1 cellular context compared by ENCODE assay signal in the genomic region with DNA sequence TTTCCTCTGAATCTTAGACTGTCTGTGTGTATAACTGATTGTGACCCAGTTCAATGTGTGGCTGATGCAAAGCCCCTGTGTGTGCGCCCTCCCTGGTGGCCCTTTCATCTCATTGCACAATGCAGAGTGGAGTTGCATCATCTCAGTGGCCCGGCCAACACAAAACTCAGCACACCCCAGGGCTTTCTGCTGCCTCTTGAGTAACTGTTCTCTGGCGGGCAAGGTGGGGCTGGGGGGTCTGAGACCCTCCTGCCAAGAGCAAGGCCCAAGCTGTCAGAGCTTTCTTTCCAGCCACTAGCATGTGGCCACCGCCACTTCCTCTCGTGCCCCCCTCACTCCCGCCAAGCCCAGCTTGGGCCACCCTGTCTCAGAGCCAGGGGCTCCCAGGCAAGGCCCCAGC.
TF ChIP-seq lines count a peak whose summit lies in the region.

No MANE protein-coding gene starts in this region.

TF ChIP-seq in HepG2, 621 proteins besides CTCF, POLR2A, EP300 and RAD21 (continued from another document and continues in another):
- TF ChIP-seq ZSCAN12 (CRISPR knock-in tag; IDR thresholded peaks at IDR 0.05), result no peak
- no peak for TF ChIP-seq TOPORS (CRISPR knock-in tag; IDR thresholded peaks at IDR 0.05)
- no peak for TF ChIP-seq ZNF790 (CRISPR knock-in tag; IDR thresholded peaks at IDR 0.05; ENCODE audit: borderline replicate concordance)
- TF ChIP-seq ATF7 (IDR thresholded peaks at IDR 0.05), result peak; percentile 59
- TF ChIP-seq ATF7 (CRISPR knock-in tag; IDR thresholded peaks at IDR 0.05), result no peak
- TF ChIP-seq, protein P1, sequence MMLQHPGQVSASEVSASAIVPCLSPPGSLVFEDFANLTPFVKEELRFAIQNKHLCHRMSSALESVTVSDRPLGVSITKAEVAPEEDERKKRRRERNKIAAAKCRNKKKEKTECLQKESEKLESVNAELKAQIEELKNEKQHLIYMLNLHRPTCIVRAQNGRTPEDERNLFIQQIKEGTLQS (CRISPR knock-in tag; IDR thresholded peaks at IDR 0.05), result peak; percentile 95
- TF ChIP-seq POLR2G (IDR thresholded peaks at IDR 0.05; ENCODE audit: low read depth, low read length), result no peak
- no peak for TF ChIP-seq NFIC (IDR thresholded peaks at IDR 0.05; ENCODE audit: low read length)
- peak; percentile 43; the same call in 1 of the 2 replicates for TF ChIP-seq BCL6 (CRISPR knock-in tag; IDR thresholded peaks at IDR 0.05)
- TF ChIP-seq, protein P2, sequence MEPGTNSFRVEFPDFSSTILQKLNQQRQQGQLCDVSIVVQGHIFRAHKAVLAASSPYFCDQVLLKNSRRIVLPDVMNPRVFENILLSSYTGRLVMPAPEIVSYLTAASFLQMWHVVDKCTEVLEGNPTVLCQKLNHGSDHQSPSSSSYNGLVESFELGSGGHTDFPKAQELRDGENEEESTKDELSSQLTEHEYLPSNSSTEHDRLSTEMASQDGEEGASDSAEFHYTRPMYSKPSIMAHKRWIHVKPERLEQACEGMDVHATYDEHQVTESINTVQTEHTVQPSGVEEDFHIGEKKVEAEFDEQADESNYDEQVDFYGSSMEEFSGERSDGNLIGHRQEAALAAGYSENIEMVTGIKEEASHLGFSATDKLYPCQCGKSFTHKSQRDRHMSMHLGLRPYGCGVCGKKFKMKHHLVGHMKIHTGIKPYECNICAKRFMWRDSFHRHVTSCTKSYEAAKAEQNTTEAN (CRISPR knock-in tag; conservative IDR thresholded peaks at IDR 0.05), result peak; percentile 42; the same call in 1 of the 2 replicates
- TF ChIP-seq MYC (CRISPR knock-in tag; IDR thresholded peaks at IDR 0.05; ENCODE audit: borderline replicate concordance), result peak; percentile 42; the same call in 1 of the 2 replicates
- no peak for TF ChIP-seq ZFP82 (CRISPR knock-in tag; IDR thresholded peaks at IDR 0.05; ENCODE audit: borderline replicate concordance)
- TF ChIP-seq FOSL2 (CRISPR knock-in tag; IDR thresholded peaks at IDR 0.05), result peak; percentile 63
- TF ChIP-seq ZNF331 (CRISPR knock-in tag; IDR thresholded peaks at IDR 0.05), result peak; percentile 87; the same call in 1 of the 2 replicates
- TF ChIP-seq, protein P3, sequence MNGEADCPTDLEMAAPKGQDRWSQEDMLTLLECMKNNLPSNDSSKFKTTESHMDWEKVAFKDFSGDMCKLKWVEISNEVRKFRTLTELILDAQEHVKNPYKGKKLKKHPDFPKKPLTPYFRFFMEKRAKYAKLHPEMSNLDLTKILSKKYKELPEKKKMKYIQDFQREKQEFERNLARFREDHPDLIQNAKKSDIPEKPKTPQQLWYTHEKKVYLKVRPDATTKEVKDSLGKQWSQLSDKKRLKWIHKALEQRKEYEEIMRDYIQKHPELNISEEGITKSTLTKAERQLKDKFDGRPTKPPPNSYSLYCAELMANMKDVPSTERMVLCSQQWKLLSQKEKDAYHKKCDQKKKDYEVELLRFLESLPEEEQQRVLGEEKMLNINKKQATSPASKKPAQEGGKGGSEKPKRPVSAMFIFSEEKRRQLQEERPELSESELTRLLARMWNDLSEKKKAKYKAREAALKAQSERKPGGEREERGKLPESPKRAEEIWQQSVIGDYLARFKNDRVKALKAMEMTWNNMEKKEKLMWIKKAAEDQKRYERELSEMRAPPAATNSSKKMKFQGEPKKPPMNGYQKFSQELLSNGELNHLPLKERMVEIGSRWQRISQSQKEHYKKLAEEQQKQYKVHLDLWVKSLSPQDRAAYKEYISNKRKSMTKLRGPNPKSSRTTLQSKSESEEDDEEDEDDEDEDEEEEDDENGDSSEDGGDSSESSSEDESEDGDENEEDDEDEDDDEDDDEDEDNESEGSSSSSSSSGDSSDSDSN (CRISPR knock-in tag; IDR thresholded peaks at IDR 0.05), result 0 out of 2 replicates have a peak, but pooled peaks have one; percentile 32
- TF ChIP-seq ZMYM4 (CRISPR knock-in tag; IDR thresholded peaks at IDR 0.05), result peak; percentile 52; the same call in 1 of the 2 replicates
- TF ChIP-seq, protein P4, sequence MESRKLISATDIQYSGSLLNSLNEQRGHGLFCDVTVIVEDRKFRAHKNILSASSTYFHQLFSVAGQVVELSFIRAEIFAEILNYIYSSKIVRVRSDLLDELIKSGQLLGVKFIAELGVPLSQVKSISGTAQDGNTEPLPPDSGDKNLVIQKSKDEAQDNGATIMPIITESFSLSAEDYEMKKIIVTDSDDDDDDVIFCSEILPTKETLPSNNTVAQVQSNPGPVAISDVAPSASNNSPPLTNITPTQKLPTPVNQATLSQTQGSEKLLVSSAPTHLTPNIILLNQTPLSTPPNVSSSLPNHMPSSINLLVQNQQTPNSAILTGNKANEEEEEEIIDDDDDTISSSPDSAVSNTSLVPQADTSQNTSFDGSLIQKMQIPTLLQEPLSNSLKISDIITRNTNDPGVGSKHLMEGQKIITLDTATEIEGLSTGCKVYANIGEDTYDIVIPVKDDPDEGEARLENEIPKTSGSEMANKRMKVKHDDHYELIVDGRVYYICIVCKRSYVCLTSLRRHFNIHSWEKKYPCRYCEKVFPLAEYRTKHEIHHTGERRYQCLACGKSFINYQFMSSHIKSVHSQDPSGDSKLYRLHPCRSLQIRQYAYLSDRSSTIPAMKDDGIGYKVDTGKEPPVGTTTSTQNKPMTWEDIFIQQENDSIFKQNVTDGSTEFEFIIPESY (CRISPR knock-in tag; IDR thresholded peaks at IDR 0.05), result peak; percentile 80; the same call in 1 of the 2 replicates
- TF ChIP-seq, protein P5, sequence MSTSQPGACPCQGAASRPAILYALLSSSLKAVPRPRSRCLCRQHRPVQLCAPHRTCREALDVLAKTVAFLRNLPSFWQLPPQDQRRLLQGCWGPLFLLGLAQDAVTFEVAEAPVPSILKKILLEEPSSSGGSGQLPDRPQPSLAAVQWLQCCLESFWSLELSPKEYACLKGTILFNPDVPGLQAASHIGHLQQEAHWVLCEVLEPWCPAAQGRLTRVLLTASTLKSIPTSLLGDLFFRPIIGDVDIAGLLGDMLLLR (CRISPR knock-in tag; IDR thresholded peaks at IDR 0.05), result no peak
- TF ChIP-seq FOSL1 (CRISPR knock-in tag; IDR thresholded peaks at IDR 0.05; ENCODE audit: borderline replicate concordance), result no peak
- TF ChIP-seq ETV6 (CRISPR knock-in tag; conservative IDR thresholded peaks at IDR 0.05), result 0 out of 2 replicates have a peak, but pooled peaks have one; percentile 34
- TF ChIP-seq, protein P6, sequence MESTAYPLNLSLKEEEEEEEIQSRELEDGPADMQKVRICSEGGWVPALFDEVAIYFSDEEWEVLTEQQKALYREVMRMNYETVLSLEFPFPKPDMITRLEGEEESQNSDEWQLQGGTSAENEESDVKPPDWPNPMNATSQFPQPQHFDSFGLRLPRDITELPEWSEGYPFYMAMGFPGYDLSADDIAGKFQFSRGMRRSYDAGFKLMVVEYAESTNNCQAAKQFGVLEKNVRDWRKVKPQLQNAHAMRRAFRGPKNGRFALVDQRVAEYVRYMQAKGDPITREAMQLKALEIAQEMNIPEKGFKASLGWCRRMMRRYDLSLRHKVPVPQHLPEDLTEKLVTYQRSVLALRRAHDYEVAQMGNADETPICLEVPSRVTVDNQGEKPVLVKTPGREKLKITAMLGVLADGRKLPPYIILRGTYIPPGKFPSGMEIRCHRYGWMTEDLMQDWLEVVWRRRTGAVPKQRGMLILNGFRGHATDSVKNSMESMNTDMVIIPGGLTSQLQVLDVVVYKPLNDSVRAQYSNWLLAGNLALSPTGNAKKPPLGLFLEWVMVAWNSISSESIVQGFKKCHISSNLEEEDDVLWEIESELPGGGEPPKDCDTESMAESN (CRISPR knock-in tag; conservative IDR thresholded peaks at IDR 0.05), result peak; percentile 68
- peak; percentile 40 for TF ChIP-seq TBL1XR1 (IDR thresholded peaks at IDR 0.05; ENCODE audit: borderline replicate concordance, low read length, partially characterized antibody)
- TF ChIP-seq, protein P7, sequence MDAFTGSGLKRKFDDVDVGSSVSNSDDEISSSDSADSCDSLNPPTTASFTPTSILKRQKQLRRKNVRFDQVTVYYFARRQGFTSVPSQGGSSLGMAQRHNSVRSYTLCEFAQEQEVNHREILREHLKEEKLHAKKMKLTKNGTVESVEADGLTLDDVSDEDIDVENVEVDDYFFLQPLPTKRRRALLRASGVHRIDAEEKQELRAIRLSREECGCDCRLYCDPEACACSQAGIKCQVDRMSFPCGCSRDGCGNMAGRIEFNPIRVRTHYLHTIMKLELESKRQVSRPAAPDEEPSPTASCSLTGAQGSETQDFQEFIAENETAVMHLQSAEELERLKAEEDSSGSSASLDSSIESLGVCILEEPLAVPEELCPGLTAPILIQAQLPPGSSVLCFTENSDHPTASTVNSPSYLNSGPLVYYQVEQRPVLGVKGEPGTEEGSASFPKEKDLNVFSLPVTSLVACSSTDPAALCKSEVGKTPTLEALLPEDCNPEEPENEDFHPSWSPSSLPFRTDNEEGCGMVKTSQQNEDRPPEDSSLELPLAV (CRISPR knock-in tag; conservative IDR thresholded peaks at IDR 0.05; ENCODE audit: low read depth), result no peak
- TF ChIP-seq SALL1 (CRISPR knock-in tag; IDR thresholded peaks at IDR 0.05), result peak; percentile 77
- TF ChIP-seq RELA (CRISPR knock-in tag; IDR thresholded peaks at IDR 0.05), result no peak
- no peak for TF ChIP-seq ZSCAN9 (CRISPR knock-in tag; IDR thresholded peaks at IDR 0.05; ENCODE audit: borderline replicate concordance)
- TF ChIP-seq, protein P8, sequence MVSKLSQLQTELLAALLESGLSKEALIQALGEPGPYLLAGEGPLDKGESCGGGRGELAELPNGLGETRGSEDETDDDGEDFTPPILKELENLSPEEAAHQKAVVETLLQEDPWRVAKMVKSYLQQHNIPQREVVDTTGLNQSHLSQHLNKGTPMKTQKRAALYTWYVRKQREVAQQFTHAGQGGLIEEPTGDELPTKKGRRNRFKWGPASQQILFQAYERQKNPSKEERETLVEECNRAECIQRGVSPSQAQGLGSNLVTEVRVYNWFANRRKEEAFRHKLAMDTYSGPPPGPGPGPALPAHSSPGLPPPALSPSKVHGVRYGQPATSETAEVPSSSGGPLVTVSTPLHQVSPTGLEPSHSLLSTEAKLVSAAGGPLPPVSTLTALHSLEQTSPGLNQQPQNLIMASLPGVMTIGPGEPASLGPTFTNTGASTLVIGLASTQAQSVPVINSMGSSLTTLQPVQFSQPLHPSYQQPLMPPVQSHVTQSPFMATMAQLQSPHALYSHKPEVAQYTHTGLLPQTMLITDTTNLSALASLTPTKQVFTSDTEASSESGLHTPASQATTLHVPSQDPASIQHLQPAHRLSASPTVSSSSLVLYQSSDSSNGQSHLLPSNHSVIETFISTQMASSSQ (IDR thresholded peaks at IDR 0.05; ENCODE audit: low read depth), result no peak
- TF ChIP-seq, protein P8 (CRISPR knock-in tag; IDR thresholded peaks at IDR 0.05; ENCODE audit: borderline replicate concordance), result no peak
- TF ChIP-seq, protein P9, sequence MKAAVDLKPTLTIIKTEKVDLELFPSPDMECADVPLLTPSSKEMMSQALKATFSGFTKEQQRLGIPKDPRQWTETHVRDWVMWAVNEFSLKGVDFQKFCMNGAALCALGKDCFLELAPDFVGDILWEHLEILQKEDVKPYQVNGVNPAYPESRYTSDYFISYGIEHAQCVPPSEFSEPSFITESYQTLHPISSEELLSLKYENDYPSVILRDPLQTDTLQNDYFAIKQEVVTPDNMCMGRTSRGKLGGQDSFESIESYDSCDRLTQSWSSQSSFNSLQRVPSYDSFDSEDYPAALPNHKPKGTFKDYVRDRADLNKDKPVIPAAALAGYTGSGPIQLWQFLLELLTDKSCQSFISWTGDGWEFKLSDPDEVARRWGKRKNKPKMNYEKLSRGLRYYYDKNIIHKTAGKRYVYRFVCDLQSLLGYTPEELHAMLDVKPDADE (CRISPR knock-in tag; IDR thresholded peaks at IDR 0.05), result no peak
- no peak for TF ChIP-seq NCOA1 (CRISPR knock-in tag; IDR thresholded peaks at IDR 0.05)
- no peak for TF ChIP-seq HES4 (CRISPR knock-in tag; IDR thresholded peaks at IDR 0.05; ENCODE audit: borderline replicate concordance)
- TF ChIP-seq, protein P10, sequence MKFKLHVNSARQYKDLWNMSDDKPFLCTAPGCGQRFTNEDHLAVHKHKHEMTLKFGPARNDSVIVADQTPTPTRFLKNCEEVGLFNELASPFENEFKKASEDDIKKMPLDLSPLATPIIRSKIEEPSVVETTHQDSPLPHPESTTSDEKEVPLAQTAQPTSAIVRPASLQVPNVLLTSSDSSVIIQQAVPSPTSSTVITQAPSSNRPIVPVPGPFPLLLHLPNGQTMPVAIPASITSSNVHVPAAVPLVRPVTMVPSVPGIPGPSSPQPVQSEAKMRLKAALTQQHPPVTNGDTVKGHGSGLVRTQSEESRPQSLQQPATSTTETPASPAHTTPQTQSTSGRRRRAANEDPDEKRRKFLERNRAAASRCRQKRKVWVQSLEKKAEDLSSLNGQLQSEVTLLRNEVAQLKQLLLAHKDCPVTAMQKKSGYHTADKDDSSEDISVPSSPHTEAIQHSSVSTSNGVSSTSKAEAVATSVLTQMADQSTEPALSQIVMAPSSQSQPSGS (CRISPR knock-in tag; IDR thresholded peaks at IDR 0.05), result peak; percentile 66
- no peak for TF ChIP-seq PHF8 (CRISPR knock-in tag; IDR thresholded peaks at IDR 0.05)
- no peak for TF ChIP-seq ZSCAN21 (CRISPR knock-in tag; IDR thresholded peaks at IDR 0.05; ENCODE audit: borderline replicate concordance)
- no peak for TF ChIP-seq DNMT1 (CRISPR knock-in tag; IDR thresholded peaks at IDR 0.05)
- no peak for TF ChIP-seq HMGA1 (CRISPR knock-in tag; conservative IDR thresholded peaks at IDR 0.05)
- TF ChIP-seq CEBPG (CRISPR knock-in tag; IDR thresholded peaks at IDR 0.05), result peak; percentile 100
- 0 out of 2 replicates have a peak, but pooled peaks have one; percentile 27 for TF ChIP-seq KDM6A (CRISPR knock-in tag; IDR thresholded peaks at IDR 0.05; ENCODE audit: low read depth)
- TF ChIP-seq, protein P11, sequence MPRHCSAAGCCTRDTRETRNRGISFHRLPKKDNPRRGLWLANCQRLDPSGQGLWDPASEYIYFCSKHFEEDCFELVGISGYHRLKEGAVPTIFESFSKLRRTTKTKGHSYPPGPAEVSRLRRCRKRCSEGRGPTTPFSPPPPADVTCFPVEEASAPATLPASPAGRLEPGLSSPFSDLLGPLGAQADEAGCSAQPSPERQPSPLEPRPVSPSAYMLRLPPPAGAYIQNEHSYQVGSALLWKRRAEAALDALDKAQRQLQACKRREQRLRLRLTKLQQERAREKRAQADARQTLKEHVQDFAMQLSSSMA (CRISPR knock-in tag; IDR thresholded peaks at IDR 0.05), result no peak
- TF ChIP-seq, protein P12, sequence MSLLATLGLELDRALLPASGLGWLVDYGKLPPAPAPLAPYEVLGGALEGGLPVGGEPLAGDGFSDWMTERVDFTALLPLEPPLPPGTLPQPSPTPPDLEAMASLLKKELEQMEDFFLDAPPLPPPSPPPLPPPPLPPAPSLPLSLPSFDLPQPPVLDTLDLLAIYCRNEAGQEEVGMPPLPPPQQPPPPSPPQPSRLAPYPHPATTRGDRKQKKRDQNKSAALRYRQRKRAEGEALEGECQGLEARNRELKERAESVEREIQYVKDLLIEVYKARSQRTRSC (CRISPR knock-in tag; IDR thresholded peaks at IDR 0.05; ENCODE audit: low read depth), result peak; percentile 88; the same call in 1 of the 2 replicates
